14 cellular contexts compared by ENCODE assay signal in genomic region chr18:12283256-12283655, GRCh38. TPM values are rescaled to one million over a fixed set of nuclear protein-coding genes. Genes with fewer than 3 reads are reported as not detected.
DNase-seq lines count a peak whose midpoint lies in the region; FAIRE-seq and TF ChIP-seq lines count a peak whose summit lies in the region.
"Had no signal": no experiment of that assay in that cellular context is flagged by ENCODE, and none has a peak within 500 bp of the region (broad histone marks: within the 10 kb centered on the region; RNA-seq: fewer than 3 reads in every experiment).

No MANE protein-coding gene starts in this region.

- BruUV-seq in MCF 10A (replicated peaks; lab: Mats Ljungman, UMichigan) = no TSS peak

- peak; percentile 53 for DNase-seq in MCF 10A (ENCODE audit: unreplicated experiment)
- no peak for DNase-seq in breast epithelium (ENCODE audit: low spot score in 2 of 2)
- DNase-seq in RCC 7860 (ENCODE audit: low spot score) = peak; percentile 34
- DNase-seq in erythroblast (lab: John Stamatoyannopoulos, UW) = peak; percentile 67 to 68
- no peak for DNase-seq in activated CD4-positive, alpha-beta T cell treated with anti-CD3 and anti-CD28 coated beads, Interleukin-2, amount 50 U/mL, for 1 hour
- no peak for DNase-seq in effector CD8-positive, alpha-beta T cell (lab: John Stamatoyannopoulos, UW)
- no peak for DNase-seq in HT-29 (ENCODE audit: low spot score)
- DNase-seq: activated CD4-positive, alpha-beta memory T cell treated with anti-CD3 and anti-CD28 coated beads, Interleukin-2, amount 10 ng/mL, durations not matched to agents 7 days and 5 days; amygdala; hippocampal formation; Peyer's patch had no signal

- no peak for TF ChIP-seq CTCF in MCF 10A (IDR thresholded peaks at IDR 0.05; ENCODE audit: unreplicated experiment)
- no peak for TF ChIP-seq CTCF in breast epithelium (IDR thresholded peaks at IDR 0.05)

- FAIRE-seq in RCC 7860 (lab: Jason Lieb, UNC) = no peak

- H3K4me3 Mint-ChIP-seq in MCF 10A (ENCODE audit: unreplicated experiment) = no peak overlapping the region
- H3K4me3 Mint-ChIP-seq: activated CD4-positive, alpha-beta memory T cell treated with anti-CD3 and anti-CD28 coated beads, Interleukin-2, amount 10 ng/mL, durations not matched to agents 7 days and 5 days had no signal

- peak overlapping the region; percentile 94 for H3K27ac Mint-ChIP-seq in MCF 10A (ENCODE audit: low read depth, unreplicated experiment)
- H3K27ac Mint-ChIP-seq: activated CD4-positive, alpha-beta memory T cell treated with anti-CD3 and anti-CD28 coated beads, Interleukin-2, amount 10 ng/mL, durations not matched to agents 7 days and 5 days had no signal

- H3K27ac ChIP-seq in breast epithelium = no peak overlapping the region
- H3K27ac ChIP-seq: BLaER1 treated with 17β-estradiol and CSF1 and Interleukin-3, amounts not matched to agents 10 nM and 100 nM; KMS-11; Peyer's patch had no signal

- peak overlapping the region; percentile 56 for H3K4me2 ChIP-seq in skeletal muscle satellite cell (ENCODE audit: low read length)
- H3K4me2 ChIP-seq: BLaER1 treated with 17β-estradiol and CSF1 and Interleukin-3, amounts not matched to agents 10 nM and 100 nM; KMS-11 had no signal

- TF ChIP-seq POLR2A in breast epithelium (IDR thresholded peaks at IDR 0.05) = no peak
- no peak for TF ChIP-seq POLR2A in erythroblast (IDR thresholded peaks at IDR 0.05; ENCODE audit: low read length)

- no peaks in the 10 kb centered on the region for H3K9me3 Mint-ChIP-seq in MCF 10A (ENCODE audit: unreplicated experiment)
- H3K9me3 Mint-ChIP-seq: activated CD4-positive, alpha-beta memory T cell treated with anti-CD3 and anti-CD28 coated beads, Interleukin-2, amount 10 ng/mL, durations not matched to agents 7 days and 5 days had no signal

- H3K36me3 Mint-ChIP-seq in MCF 10A (ENCODE audit: insufficient read depth, unreplicated experiment) = peaks cover 4% of the 10 kb centered on the region

- no peaks in the 10 kb centered on the region for H3K9me3 ChIP-seq in breast epithelium
- no peaks in the 10 kb centered on the region for H3K9me3 ChIP-seq in skeletal muscle satellite cell (replicated peaks; ENCODE audit: low read length)
- H3K9me3 ChIP-seq: BLaER1 treated with 17β-estradiol and CSF1 and Interleukin-3, amounts not matched to agents 10 nM and 100 nM; Peyer's patch had no signal

- H3K4me1 ChIP-seq in breast epithelium (peaks cover 0 to 4% of the 10 kb centered on the region in 2 donors), skeletal muscle satellite cell (ENCODE audit: control insufficient read depth, insufficient read depth, low read length) (peaks cover 55% of the 10 kb centered on the region)

- H3K4me1 Mint-ChIP-seq in MCF 10A (ENCODE audit: insufficient read depth, unreplicated experiment) = peaks cover 29% of the 10 kb centered on the region

- H3K27me3 ChIP-seq in breast epithelium (no peaks in the 10 kb centered on the region), skeletal muscle satellite cell (ENCODE audit: control insufficient read depth, insufficient read depth, low read length) (no peaks in the 10 kb centered on the region)
- H3K27me3 ChIP-seq: BLaER1 treated with 17β-estradiol and CSF1 and Interleukin-3, amounts not matched to agents 10 nM and 100 nM had no signal

- H3K36me3 ChIP-seq in breast epithelium (no peaks in the 10 kb centered on the region), skeletal muscle satellite cell (ENCODE audit: insufficient read depth, low read length) (no peaks in the 10 kb centered on the region)
- H3K36me3 ChIP-seq: BLaER1 treated with 17β-estradiol and CSF1 and Interleukin-3, amounts not matched to agents 10 nM and 100 nM; Peyer's patch had no signal

- POLR2A ChIA-PET in MCF 10A (lab: Yijun Ruan, JAX) = interaction anchor here (0.6 to 14.3 kb wide), 6 partner anchors 13 to 99 kb away, joined by 3 to 234 read pairs (median 5); partner anchors contain the start of genes AFG3L2 and TUBB6

- intact Hi-C loops in MCF 10A (cut with micrococcal nuclease) (no loop called here), breast epithelium (cut with DNase I; ENCODE audit: low total_unique reads) (no loop called here)

- no peaks in the 10 kb centered on the region for H3K27me3 Mint-ChIP-seq in MCF 10A (ENCODE audit: insufficient read depth, unreplicated experiment)

- peak overlapping the region; percentile 67 for H3K9ac ChIP-seq in skeletal muscle satellite cell (ENCODE audit: low read depth, low read length)
- H3K9ac ChIP-seq: BLaER1 treated with 17β-estradiol and CSF1 and Interleukin-3, amounts not matched to agents 10 nM and 100 nM; KMS-11 had no signal

- H3K4me3 ChIP-seq in breast epithelium = no peak overlapping the region
- no peak overlapping the region for H3K4me3 ChIP-seq in skeletal muscle satellite cell (ENCODE audit: low read length)
- H3K4me3 ChIP-seq: BLaER1 treated with 17β-estradiol and CSF1 and Interleukin-3, amounts not matched to agents 10 nM and 100 nM; Peyer's patch had no signal

- CTCF ChIA-PET in MCF 10A (lab: Yijun Ruan, JAX) = interaction anchor here (0.8 to 2.8 kb wide), 5 partner anchors 11 to 31 kb away, joined by 3 to 22 read pairs (median 5); no protein-coding TSS in a partner anchor

RNA-seq across cellular contexts. Expression of gene TUBB6, which starts 24.8 kb away (rescaled TPM):
- total RNA-seq in MCF 10A (2022) = 141 and 167 TPM in 2 replicates
- 100 to 1,000 TPM; 197 to 316 (median 302) TPM for total RNA-seq in breast epithelium
- total RNA-seq in skeletal muscle satellite cell (2012; rRNA removed) = 661 and 1,104 TPM in 2 replicates
- not detected in 2 replicates for total RNA-seq in HT-29 (2014; rRNA removed; shearing (Covaris generic))

RNA-seq across cellular contexts. Expression of gene CIDEA, which starts 29.1 kb away (rescaled TPM):
- total RNA-seq in MCF 10A (2022) (not detected in 2 replicates), breast epithelium (100 to 1,000 TPM in 1 of 3 donors, 10 to 100 TPM in 2; 32.4 to 461 (median 68.6) TPM)
- 0.25 TPM in 1 of 2 replicates, not detected in the other for total RNA-seq in skeletal muscle satellite cell (2012; rRNA removed)
- total RNA-seq in HT-29 (2014; rRNA removed; shearing (Covaris generic)) = not detected in 2 replicates
- total RNA-seq: activated CD4-positive, alpha-beta memory T cell treated with anti-CD3 and anti-CD28 coated beads, Interleukin-2, amount 10 ng/mL, durations not matched to agents 7 days and 5 days; Peyer's patch had no signal

Comparison
In these comparisons a context has a peak if more than half of its experiments do, and no peak if none do; other contexts are left out.
1. DNase-seq: peak in MCF 10A (single experiment), RCC 7860 (single experiment) and erythroblast (2 of 2); none in breast epithelium (0 of 2), activated CD4-positive, alpha-beta T cell treated with anti-CD3 and anti-CD28 coated beads, Interleukin-2, amount 50 U/mL, for 1 hour (single experiment), effector CD8-positive, alpha-beta T cell (single experiment) and HT-29 (single experiment).
2. RNA of gene CIDEA, which starts 29.1 kb away (total RNA-seq): 32.4 to 461 TPM in breast epithelium; not detected in MCF 10A and not detected in HT-29; every median in the first group is over 10 times any median in the second.
3. RNA of gene TUBB6, which starts 24.8 kb away (total RNA-seq): 197 to 316 TPM in breast epithelium and 141 to 167 TPM in MCF 10A; not detected in HT-29; every median in the first group is over 100 times any median in the second.